8 cellular contexts compared by ENCODE assay signal in genomic region chr6:139291813-139292619, GRCh38. TPM values are rescaled to one million over a fixed set of nuclear protein-coding genes. Genes with fewer than 3 reads are reported as not detected.
DNase-seq lines count a peak whose midpoint lies in the region; ATAC-seq, FAIRE-seq and TF ChIP-seq lines count a peak whose summit lies in the region.

Gene TXLNB, minus strand, starts transcription at chr6:139291998. Its CDS starts 3,099 bp downstream, at chr6:139288899.

- H3K36me3 Mint-ChIP-seq in Calu3 (ENCODE audit: insufficient read depth, unreplicated experiment): no peaks in the 10 kb centered on the region

- H3K4me1 Mint-ChIP-seq in Calu3 (ENCODE audit: low read depth, unreplicated experiment): peaks cover 29% of the 10 kb centered on the region

- BruUV-seq in Calu3 (replicated peaks; lab: Mats Ljungman, UMichigan): no TSS peak

- H3K4me3 ChIP-seq in astrocyte of the spinal cord (ENCODE audit: low read depth, low read length) (peak within 1 kb of the TSS; percentile 25), keratinocyte (ENCODE audit: control insufficient read depth in 2 of 3, extremely low read depth in 1 of 3, insufficient read depth in 2 of 3, low read depth in 1 of 3, low read length in 3 of 3) (peak within 1 kb of the TSS in 2 of 3 experiments; percentile 41 to 50)

- no peak within 1 kb of the TSS for H3K4me3 Mint-ChIP-seq in Calu3 (ENCODE audit: low read depth, unreplicated experiment)

- DNase-seq in COR-L47 (lab: John Stamatoyannopoulos, UW) (peak; percentile 47), GM20000 (ENCODE audit: low spot score) (peak; percentile 39), T-helper 22 cell (ENCODE audit: low read depth) (peak; percentile 60), astrocyte of the spinal cord (ENCODE audit: low read depth, low spot score) (peak; percentile 92), keratinocyte (ENCODE audit: low read depth, low spot score) (peak; percentile 40), Calu3 (no peak)
- DNase-seq in stimulated activated CD4-positive, alpha-beta T cell treated with anti-CD3 and anti-CD28 coated beads, Interleukin-1b, Interleukin-23, amount 100 ng/mL, for 24 hours (ENCODE audit: low read depth in 4 of 4, low spot score in 1 of 4): peak; percentile 38 to 70 (median 59)

- no peaks in the 10 kb centered on the region for H3K36me3 ChIP-seq in keratinocyte (ENCODE audit: control insufficient read depth in 2 of 2, extremely low read depth in 1 of 2, insufficient read depth in 2 of 2, low read length in 2 of 2)

- no peaks in the 10 kb centered on the region for H3K27me3 ChIP-seq in keratinocyte (ENCODE audit: control insufficient read depth, extremely low read depth, insufficient read depth, low read length)

- H3K9me3 ChIP-seq in keratinocyte (ENCODE audit: control insufficient read depth, low read depth, low read length): no peaks in the 10 kb centered on the region

- CTCF ChIA-PET in Calu3 (lab: Charles Lee): no interaction called here

- TF ChIP-seq CTCF in GM20000 (IDR thresholded peaks at IDR 0.05; ENCODE audit: extremely low read depth, missing control alignments) (no peak), astrocyte of the spinal cord (IDR thresholded peaks at IDR 0.05; ENCODE audit: low read depth, low read length) (no peak), keratinocyte (optimal IDR thresholded peaks at IDR 0.05 in 1 of 3, IDR thresholded peaks at IDR 0.05 in 1 of 3, conservative IDR thresholded peaks at IDR 0.05 in 1 of 3; ENCODE audit: extremely low read depth in 1 of 3, insufficient read depth in 2 of 3, low read length in 3 of 3) (peak; percentile 1 to 18 (median 9)), Calu3 (IDR thresholded peaks at IDR 0.05; ENCODE audit: unreplicated experiment) (no peak)

- in situ Hi-C loops in astrocyte of the spinal cord (cut with HindIII; ENCODE audit: low sequenced_read_pairs): no loop called here

- peak; percentile 86 for FAIRE-seq in keratinocyte (lab: Jason Lieb, UNC)

- H3K9me3 Mint-ChIP-seq in Calu3 (ENCODE audit: low read depth, unreplicated experiment): no peaks in the 10 kb centered on the region

- peak within 1 kb of the TSS; percentile 72 for H3K27ac ChIP-seq in keratinocyte (ENCODE audit: control insufficient read depth, insufficient read depth, low read length)

- H3K79me2 ChIP-seq in keratinocyte (ENCODE audit: control insufficient read depth, insufficient read depth, low read length): no peaks in the 10 kb centered on the region

- ATAC-seq in HG03575 (IDR thresholded peaks at IDR 0.05; ENCODE audit: extremely low read depth, insufficient number of reproducible peaks, low FRiP score, unreplicated experiment): peak; percentile 32

- H4K20me1 ChIP-seq in keratinocyte (ENCODE audit: control insufficient read depth, extremely low read depth, insufficient read depth, low read length): no peaks in the 10 kb centered on the region

- no peaks in the 10 kb centered on the region for H3K27me3 Mint-ChIP-seq in Calu3 (ENCODE audit: unreplicated experiment)

- peak within 1 kb of the TSS; percentile 89 for H2AFZ ChIP-seq in keratinocyte (ENCODE audit: control insufficient read depth, low read length)

- H3K4me1 ChIP-seq in keratinocyte (ENCODE audit: control insufficient read depth, extremely low read depth, insufficient read depth, low read length): peaks cover 29% of the 10 kb centered on the region

- intact Hi-C loops in Calu3 (cut with micrococcal nuclease; ENCODE audit: unreplicated experiment): no loop called here

- no peaks in the 10 kb centered on the region for H3K9me1 ChIP-seq in keratinocyte (ENCODE audit: control insufficient read depth, extremely low read depth, insufficient read depth, low read length)

- peak within 1 kb of the TSS; percentile 57 for H3K9ac ChIP-seq in keratinocyte (ENCODE audit: control insufficient read depth, extremely low read depth, insufficient read depth, low read length)

- dilution Hi-C loops in keratinocyte (cut with MboI; ENCODE audit: extremely low pct_ligation_motif_present, low sequenced_read_pairs): no loop called here

- peak within 1 kb of the TSS; percentile 80 for H3K4me2 ChIP-seq in keratinocyte (ENCODE audit: control insufficient read depth, extremely low read depth, insufficient read depth, low read depth, low read length)

- H3K27ac Mint-ChIP-seq in Calu3 (ENCODE audit: unreplicated experiment): no peak within 1 kb of the TSS

RNA-seq across cellular contexts. Expression of gene TXLNB, which starts in this region (rescaled TPM):
- 0.01 to 0.04 TPM (median 0.03 TPM) in 3 replicates for polyA plus RNA-seq in keratinocyte
- polyA plus RNA-seq in keratinocyte (2011; ENCODE audit: low read depth): not detected
- polyA plus RNA-seq in keratinocyte (2011; cell fraction: cytosol; rRNA removed): 0.03 and 0.05 TPM in 2 replicates
- 0.03 and 0.04 TPM in 2 replicates for polyA plus RNA-seq in keratinocyte (2011; cell fraction: nucleus; rRNA removed)
- not detected in 2 replicates for polyA plus RNA-seq in keratinocyte (2012; ENCODE audit: low replicate concordance)
- polyA minus RNA-seq in keratinocyte: 0.06 TPM in 1 of 3 replicates, not detected in the others
- polyA minus RNA-seq in keratinocyte (2011; cell fraction: cytosol; rRNA and poly(A)+ RNA removed): not detected
- not detected in 2 replicates for polyA minus RNA-seq in keratinocyte (2011; cell fraction: nucleus; rRNA and poly(A)+ RNA removed)
- total RNA-seq in Calu3 (2022): 0.07 TPM in 1 of 2 replicates, not detected in the other

Comparison
In these comparisons a context has a peak if more than half of its experiments do, and no peak if none do; other contexts are left out.
1. Peak in DNase-seq, H3K4me3 ChIP-seq, H3K27ac ChIP-seq, H3K9ac ChIP-seq and H3K4me2 ChIP-seq in keratinocyte; RNA of the gene not detected or under 1 TPM.
2. CTCF ChIP-seq: peak in keratinocyte (3 of 3); none in GM20000 (single experiment), astrocyte of the spinal cord (single experiment) and Calu3 (single experiment).